8 cellular contexts compared by ENCODE assay signal in the genomic region with DNA sequence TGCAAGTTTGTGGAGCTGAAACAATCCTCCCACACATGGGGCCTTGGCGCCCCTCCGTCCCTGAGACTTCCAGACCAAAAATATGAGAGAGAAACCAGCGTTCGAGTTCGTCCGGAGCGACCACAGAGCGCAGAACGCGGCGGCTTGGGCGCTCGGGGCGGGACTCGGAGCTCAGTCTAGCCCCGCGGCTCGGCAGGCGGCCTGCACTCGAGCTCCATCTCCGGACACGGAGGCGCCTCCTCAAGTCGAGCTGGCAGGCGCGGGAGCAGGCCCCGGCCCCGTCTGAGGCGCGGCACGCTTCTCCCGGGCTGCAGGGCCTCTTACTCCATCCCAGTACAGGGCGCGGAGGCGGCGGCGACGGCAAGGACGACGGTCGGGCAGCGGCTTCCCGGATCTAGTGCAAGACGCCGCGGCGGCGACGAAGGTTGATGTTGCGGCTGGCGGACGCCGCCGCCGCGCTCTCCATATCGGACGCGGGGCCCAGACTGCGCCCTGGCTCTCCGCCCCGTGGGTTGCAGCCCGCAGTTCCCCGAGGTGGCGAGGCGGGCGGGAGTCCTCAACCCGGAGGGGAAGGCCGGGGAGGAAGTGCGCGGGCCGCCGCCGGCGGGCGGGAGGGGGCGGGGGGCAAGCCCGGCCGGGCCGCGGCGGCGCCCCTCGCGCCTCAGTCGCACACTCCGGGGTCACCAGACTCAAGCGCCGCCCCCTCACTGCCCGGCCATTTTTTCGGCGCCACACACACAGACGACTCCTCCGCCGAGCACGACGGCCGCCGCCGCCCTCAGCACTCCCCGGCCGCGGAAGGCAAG. TPM values are rescaled to one million over a fixed set of nuclear protein-coding genes. Genes with fewer than 3 reads are reported as not detected.
DNase-seq lines count a peak whose midpoint lies in the region; ATAC-seq, FAIRE-seq and TF ChIP-seq lines count a peak whose summit lies in the region.

No MANE protein-coding gene starts in this region.

- CTCF ChIA-PET in HCT116 (lab: Charles Lee): no interaction called here

- ATAC-seq in HCT116: peak; percentile 57

- no peak for FAIRE-seq in kidney (lab: Jason Lieb, UNC)

- TF ChIP-seq CTCF in HCT116 (IDR thresholded peaks at IDR 0.05 in 2 of 3, conservative IDR thresholded peaks at IDR 0.05 in 1 of 3; ENCODE audit: borderline replicate concordance in 1 of 3, insufficient read depth in 1 of 3, low read depth in 2 of 3, low read length in 2 of 3) (no peak), kidney (IDR thresholded peaks at IDR 0.05; ENCODE audit: borderline replicate concordance, extremely low read depth, insufficient read depth) (no peak)

- H3K4me2 ChIP-seq in HCT116 (ENCODE audit: low read length): peak overlapping the region; percentile 85

- H3K27ac ChIP-seq in HCT116 (ENCODE audit: low read depth, low read length) (peak overlapping the region; percentile 96), kidney (ENCODE audit: low read depth in 2 of 2, low read length in 2 of 2) (peak overlapping the region; percentile 98 to 100)

- H3K9me3 ChIP-seq in HCT116 (ENCODE audit: control insufficient read depth in 1 of 2, insufficient read depth in 1 of 2, low read depth in 1 of 2, low read length in 2 of 2) (no peaks in the 10 kb centered on the region), kidney (ENCODE audit: control insufficient read depth in 1 of 2, low read length in 2 of 2) (no peaks in the 10 kb centered on the region)

- H3K36me3 ChIP-seq in HCT116 (ENCODE audit: control insufficient read depth in 1 of 2, insufficient read depth in 2 of 2, low read length in 2 of 2) (no peaks in the 10 kb centered on the region; a peak in 1 of 4 replicates), kidney (ENCODE audit: control insufficient read depth in 1 of 2, insufficient read depth in 2 of 2, low read length in 2 of 2) (no peaks in the 10 kb centered on the region)

- peak; percentile 66 for DNase-seq in NCI-H345 (lab: John Stamatoyannopoulos, UW)
- no peak for DNase-seq in NCI-H345 treated with DMSO at 0.1 percent for 48 hours (lab: John Stamatoyannopoulos, UW; ENCODE audit: unreplicated experiment)
- DNase-seq in HCT116 (ENCODE audit: low read depth, low spot score): peak; percentile 22
- DNase-seq in MV-4-11 (lab: John Stamatoyannopoulos, UW): peak; percentile 42
- peak; percentile 79 for DNase-seq in T-helper 22 cell (ENCODE audit: low read depth)
- DNase-seq in central memory CD4-positive, alpha-beta T cell: peak; percentile 85
- peak; percentile 95 for DNase-seq in kidney
- peak; percentile 80 for DNase-seq in stimulated activated CD4-positive, alpha-beta T cell treated with anti-CD3 and anti-CD28 coated beads, Interleukin-15, amount 100 ng/mL, for 24 hours

- H3K4me1 ChIP-seq in HCT116 (ENCODE audit: control insufficient read depth in 1 of 2, insufficient read depth in 2 of 2, low read length in 2 of 2) (peaks cover 34 to 47% of the 10 kb centered on the region in 2 experiments), kidney (ENCODE audit: control insufficient read depth in 1 of 2, insufficient read depth in 1 of 2, low read depth in 1 of 2, low read length in 2 of 2) (peaks cover 5 to 23% of the 10 kb centered on the region in 2 donors)

- peaks cover 26% of the 10 kb centered on the region; the same call in 1 of the 2 replicates for H4K20me1 ChIP-seq in HCT116 (ENCODE audit: insufficient read depth)

- POLR2A ChIA-PET in HCT116 (lab: Charles Lee): interaction anchor here (0.7 to 1.3 kb wide), 6 partner anchors 9 to 557 kb away, joined by 3 to 4 read pairs (median 4); a partner anchor contains a TSS

- no peaks in the 10 kb centered on the region for H3K27me3 ChIP-seq in HCT116 (ENCODE audit: insufficient read depth, low read length)

- intact Hi-C loops in HCT116 (cut with micrococcal nuclease): loop anchor here (1.0 to 5.0 kb wide), 3 partner anchors 55 to 557 kb away; a partner anchor contains a TSS
- intact Hi-C loops in kidney (cut with DNase I): no loop called here

- no peak for TF ChIP-seq POLR2A in HCT116 (IDR thresholded peaks at IDR 0.05; ENCODE audit: borderline replicate concordance, extremely low read depth, insufficient read depth, insufficient read length)

- RAD21 ChIA-PET in HCT116 (lab: Charles Lee; ENCODE audit: low non-redundant PET in 1 of 2, low total read pairs in 2 of 2, uncharacterized antibody in 2 of 2, unreplicated experiment in 2 of 2): interaction anchor here in 1 of 2 experiments (0.6 to 1.0 kb wide), 2 partner anchors 15 to 557 kb away, joined by 6 to 10 read pairs; a partner anchor contains a TSS

- no peak for TF ChIP-seq RAD21 in HCT116 (IDR thresholded peaks at IDR 0.05; ENCODE audit: low read depth)

- H3K4me3 ChIP-seq in HCT116 (replicated peaks in 1 of 2; ENCODE audit: low read depth in 1 of 2, low read length in 2 of 2): peak overlapping the region; percentile 52 to 83
- H3K4me3 ChIP-seq in kidney (ENCODE audit: low read length in 2 of 2): peak overlapping the region; percentile 83 to 97

- no peaks in the 10 kb centered on the region for H3K9me2 ChIP-seq in HCT116 (ENCODE audit: insufficient read depth)

- no TSS peak for BruUV-seq in HCT116 (replicated peaks; lab: Mats Ljungman, UMichigan)

- H3K9ac ChIP-seq in HCT116 (ENCODE audit: low read length): peak overlapping the region; percentile 93
- H3K9ac ChIP-seq in kidney (ENCODE audit: low read length in 2 of 2): peak overlapping the region; percentile 71 to 82

- peaks cover 51% of the 10 kb centered on the region for H3K79me2 ChIP-seq in HCT116 (ENCODE audit: insufficient read depth, low read length)

- H2AFZ ChIP-seq in HCT116 (ENCODE audit: low read depth, low read length, poor library complexity, severe bottlenecking): no peak overlapping the region

TF ChIP-seq in HCT116, 20 proteins besides CTCF, POLR2A, EP300 and RAD21:
- TF ChIP-seq TCF7L2 (IDR thresholded peaks at IDR 0.05; ENCODE audit: borderline replicate concordance, extremely low read depth, insufficient read depth, insufficient read length) (peak; percentile 15), YY1 (IDR thresholded peaks at IDR 0.05; ENCODE audit: extremely low read depth, insufficient replicate concordance, low read depth, low read length) (peak; percentile 46), EZH2 (IDR thresholded peaks at IDR 0.05) (no peak), ZFX (IDR thresholded peaks at IDR 0.05) (peak; percentile 96), JUND (IDR thresholded peaks at IDR 0.05) (no peak), POLR2AphosphoS5 (IDR thresholded peaks at IDR 0.05; ENCODE audit: low read depth, low read length) (peak; percentile 66), SIN3A (IDR thresholded peaks at IDR 0.05; ENCODE audit: low read depth) (no peak), ELF1 (IDR thresholded peaks at IDR 0.05; ENCODE audit: borderline replicate concordance, low read depth) (no peak)
TF ChIP-seq in HCT116: peak in this region for 4.

RNA-seq across cellular contexts. Expression of a gene that starts 0.7 kb away (rescaled TPM):
- total RNA-seq in HCT116 (2021; ENCODE audit: unreplicated experiment) (34.8 TPM), kidney (37.1 TPM)
- 12.6 and 16.9 TPM in 2 replicates for polyA plus RNA-seq in HCT116 (2012)
- polyA plus RNA-seq in kidney (ENCODE audit: insufficient read depth, low read depth, low replicate concordance): 7.2 TPM

RNA-seq across cellular contexts. Expression of a gene that starts 54.7 kb away (rescaled TPM):
- 48.9 TPM for total RNA-seq in HCT116 (2021; ENCODE audit: unreplicated experiment)
- polyA plus RNA-seq in HCT116 (2012): 61.1 and 61.9 TPM in 2 replicates
- 37.1 TPM for total RNA-seq in kidney
- polyA plus RNA-seq in kidney (ENCODE audit: insufficient read depth, low read depth, low replicate concordance): 90.0 TPM
